Comparison of ENCODE assay signal across 14 cellular contexts in genomic region chr1:147292012-147292411, GRCh38. TPM values are rescaled to one million over a fixed set of nuclear protein-coding genes. Genes with fewer than 3 reads are reported as not detected.
DNase-seq lines count a peak whose midpoint lies in the region; FAIRE-seq and TF ChIP-seq lines count a peak whose summit lies in the region.
"Had no signal": no experiment of that assay in that cellular context is flagged by ENCODE, and none has a peak within 500 bp of the region (broad histone marks: within the 10 kb centered on the region; RNA-seq: fewer than 3 reads in every experiment).

No MANE protein-coding gene starts in this region.

- H3K4me2 ChIP-seq in astrocyte (ENCODE audit: low read length): peak overlapping the region; percentile 68
- H3K4me2 ChIP-seq in keratinocyte (ENCODE audit: control insufficient read depth, extremely low read depth, insufficient read depth, low read depth, low read length): no peak overlapping the region

- no peaks in the 10 kb centered on the region for H3K9me1 ChIP-seq in keratinocyte (ENCODE audit: control insufficient read depth, extremely low read depth, insufficient read depth, low read length)

- H3K9me3 Mint-ChIP-seq in astrocyte (ENCODE audit: unreplicated experiment): peaks cover 1% of the 10 kb centered on the region
- H3K9me3 Mint-ChIP-seq: activated naive CD4-positive, alpha-beta T cell treated with anti-CD3 and anti-CD28 coated beads, Interleukin-2, amount 10 ng/mL, durations not matched to agents 7 days and 5 days had no signal

- H3K4me1 Mint-ChIP-seq in astrocyte (ENCODE audit: low read depth, unreplicated experiment): peaks cover 19% of the 10 kb centered on the region

- H3K9ac ChIP-seq in astrocyte (ENCODE audit: low read length) (peak overlapping the region; percentile 85), keratinocyte (ENCODE audit: control insufficient read depth, extremely low read depth, insufficient read depth, low read length) (no peak overlapping the region)

- H2AFZ ChIP-seq in astrocyte (ENCODE audit: low read depth, low read length): no peak overlapping the region
- H2AFZ ChIP-seq in keratinocyte (ENCODE audit: control insufficient read depth, low read length): no peak overlapping the region

- H3K9me3 ChIP-seq in AG04450 (ENCODE audit: control insufficient read depth, insufficient read depth, low read length) (0 out of 2 replicates have a peak, but pooled peaks cover 3% of the 10 kb centered on the region), astrocyte (ENCODE audit: insufficient read depth, low read depth, low read length) (no peaks in the 10 kb centered on the region), keratinocyte (ENCODE audit: control insufficient read depth, low read depth, low read length) (no peaks in the 10 kb centered on the region)
- H3K9me3 ChIP-seq: left ventricle myocardium inferior had no signal

- no peak for TF ChIP-seq CTCF in AG04450 (IDR thresholded peaks at IDR 0.05; ENCODE audit: low read depth, low read length)
- TF ChIP-seq CTCF in astrocyte (IDR thresholded peaks at IDR 0.05; ENCODE audit: insufficient read depth, low read depth, low read length): no peak
- no peak for TF ChIP-seq CTCF in keratinocyte (optimal IDR thresholded peaks at IDR 0.05 in 1 of 3, IDR thresholded peaks at IDR 0.05 in 1 of 3, conservative IDR thresholded peaks at IDR 0.05 in 1 of 3; ENCODE audit: extremely low read depth in 1 of 3, insufficient read depth in 2 of 3, low read length in 3 of 3)

- DNase-seq in AG04450 (ENCODE audit: low read depth, low spot score) (peak; percentile 61), H54 (ENCODE audit: insufficient read length, low spot score) (peak; percentile 10), astrocyte (ENCODE audit: low read depth) (peak; percentile 88), keratinocyte (ENCODE audit: low read depth, low spot score) (no peak), substantia nigra (lab: John Stamatoyannopoulos, UW) (no peak), GF-D8 (lab: John Stamatoyannopoulos, UW) (no peak), NCI-H187 (lab: John Stamatoyannopoulos, UW) (no peak), NCI-H2029 treated with DMSO at 0.1 percent for 48 hours (lab: John Stamatoyannopoulos, UW) (no peak)
- DNase-seq: activated naive CD4-positive, alpha-beta T cell treated with anti-CD3 and anti-CD28 coated beads, Interleukin-2, amount 10 ng/mL, durations not matched to agents 7 days and 5 days; left ventricle myocardium inferior; NCI-H2029 had no signal

- H3K4me1 ChIP-seq in astrocyte (ENCODE audit: insufficient read depth, low read length): peaks cover 25% of the 10 kb centered on the region
- peaks cover 3% of the 10 kb centered on the region for H3K4me1 ChIP-seq in keratinocyte (ENCODE audit: control insufficient read depth, extremely low read depth, insufficient read depth, low read length)
- H3K4me1 ChIP-seq: left ventricle myocardium inferior had no signal

- H4K20me1 ChIP-seq in astrocyte (ENCODE audit: insufficient read depth, low read length) (no peaks in the 10 kb centered on the region), keratinocyte (ENCODE audit: control insufficient read depth, extremely low read depth, insufficient read depth, low read length) (no peaks in the 10 kb centered on the region)

- H3K4me3 ChIP-seq in AG04450 (ENCODE audit: low read depth, low read length): no peak overlapping the region
- H3K4me3 ChIP-seq in astrocyte (ENCODE audit: insufficient read depth, low read depth, low read length): peak overlapping the region; percentile 28
- H3K4me3 ChIP-seq in keratinocyte (ENCODE audit: control insufficient read depth in 2 of 3, extremely low read depth in 1 of 3, insufficient read depth in 2 of 3, low read depth in 1 of 3, low read length in 3 of 3): no peak overlapping the region
- H3K4me3 ChIP-seq: left ventricle myocardium inferior had no signal

- POLR2A ChIA-PET in AG04450 (lab: Yijun Ruan, JAX): interaction anchor here (1.5 kb wide), 1 partner anchor 49 kb away, joined by 5 read pairs; no protein-coding TSS in a partner anchor

- dilution Hi-C loops in keratinocyte (cut with MboI; ENCODE audit: extremely low pct_ligation_motif_present, low sequenced_read_pairs): no loop called here

- no peak for TF ChIP-seq POLR2A in H54 (IDR thresholded peaks at IDR 0.05; ENCODE audit: low read depth, low read length)

- peaks cover 67% of the 10 kb centered on the region for H3K36me3 Mint-ChIP-seq in astrocyte (ENCODE audit: low read depth, unreplicated experiment)

- peak overlapping the region; percentile 5 for H3K4me3 Mint-ChIP-seq in astrocyte (ENCODE audit: unreplicated experiment)
- H3K4me3 Mint-ChIP-seq: activated naive CD4-positive, alpha-beta T cell treated with anti-CD3 and anti-CD28 coated beads, Interleukin-2, amount 10 ng/mL, durations not matched to agents 7 days and 5 days had no signal

- H3K27me3 ChIP-seq in AG04450 (ENCODE audit: control insufficient read depth, insufficient read depth, low read length) (no peaks in the 10 kb centered on the region), astrocyte (ENCODE audit: insufficient read depth, low read length) (no peaks in the 10 kb centered on the region), keratinocyte (ENCODE audit: control insufficient read depth, extremely low read depth, insufficient read depth, low read length) (no peaks in the 10 kb centered on the region)

- CTCF ChIA-PET in AG04450 (lab: Charles Lee): interaction anchor here (0.5 to 5.0 kb wide), 2 partner anchors 19 to 211 kb away, joined by 3 to 22 read pairs; no protein-coding TSS in a partner anchor

- H3K27me3 Mint-ChIP-seq in astrocyte (ENCODE audit: low read depth, unreplicated experiment): no peaks in the 10 kb centered on the region
- H3K27me3 Mint-ChIP-seq: activated naive CD4-positive, alpha-beta T cell treated with anti-CD3 and anti-CD28 coated beads, Interleukin-2, amount 10 ng/mL, durations not matched to agents 7 days and 5 days had no signal

- H3K79me2 ChIP-seq in astrocyte (ENCODE audit: insufficient read depth, low read length) (no peaks in the 10 kb centered on the region), keratinocyte (ENCODE audit: control insufficient read depth, insufficient read depth, low read length) (no peaks in the 10 kb centered on the region)

- peaks cover 40% of the 10 kb centered on the region for H3K36me3 ChIP-seq in astrocyte (ENCODE audit: insufficient read depth, low read length)
- peaks cover 15 to 39% of the 10 kb centered on the region in 2 experiments for H3K36me3 ChIP-seq in keratinocyte (ENCODE audit: control insufficient read depth in 2 of 2, extremely low read depth in 1 of 2, insufficient read depth in 2 of 2, low read length in 2 of 2)

- no peak for FAIRE-seq in H54 (lab: Jason Lieb, UNC)
- FAIRE-seq in astrocyte (lab: Jason Lieb, UNC): peak; percentile 76
- FAIRE-seq in keratinocyte (lab: Jason Lieb, UNC): no peak
- FAIRE-seq: D721Med, urothelium cell line had no signal

- H3K27ac Mint-ChIP-seq in astrocyte (ENCODE audit: unreplicated experiment): peak overlapping the region; percentile 98

- peak overlapping the region; percentile 100 for H3K27ac ChIP-seq in AG04450 (ENCODE audit: low read depth, low read length)
- peak overlapping the region; percentile 99 for H3K27ac ChIP-seq in astrocyte (ENCODE audit: low read depth, low read length)
- H3K27ac ChIP-seq in keratinocyte (ENCODE audit: control insufficient read depth, insufficient read depth, low read length): peak overlapping the region; percentile 73
- no peak overlapping the region for H3K27ac ChIP-seq in substantia nigra (ENCODE audit: low read depth, low read length, poor library complexity, severe bottlenecking)
- H3K27ac ChIP-seq: left ventricle myocardium inferior, VCaP had no signal

RNA-seq across cellular contexts. Expression of gene CHD1L, which starts 49.5 kb away (rescaled TPM):
- polyA plus RNA-seq in AG04450 (2011; rRNA removed): 33.8 and 40.1 TPM in 2 replicates
- 18.6 and 28.8 TPM in 2 replicates for polyA minus RNA-seq in AG04450 (2011; rRNA and poly(A)+ RNA removed)
- total RNA-seq in astrocyte: 39.8 and 44.2 TPM in 2 replicates
- polyA plus RNA-seq in keratinocyte: 33.5 to 49.2 TPM (median 38.3 TPM) in 3 replicates
- 33.1 TPM for polyA plus RNA-seq in keratinocyte (2011; ENCODE audit: low read depth)
- polyA plus RNA-seq in keratinocyte (2011; cell fraction: cytosol; rRNA removed): 28.0 and 40.0 TPM in 2 replicates
- 46.4 and 59.4 TPM in 2 replicates for polyA plus RNA-seq in keratinocyte (2011; cell fraction: nucleus; rRNA removed)
- polyA plus RNA-seq in keratinocyte (2012; ENCODE audit: low replicate concordance): 13.9 and 32.0 TPM in 2 replicates
- 7.9 to 33.0 TPM (median 22.9 TPM) in 3 replicates for polyA minus RNA-seq in keratinocyte
- 17.1 TPM for polyA minus RNA-seq in keratinocyte (2011; cell fraction: cytosol; rRNA and poly(A)+ RNA removed)
- 16.4 and 30.9 TPM in 2 replicates for polyA minus RNA-seq in keratinocyte (2011; cell fraction: nucleus; rRNA and poly(A)+ RNA removed)

Comparison
In these comparisons a context has a peak if more than half of its experiments do, and no peak if none do; other contexts are left out.
1. DNase-seq: peak in AG04450 (single experiment), H54 (single experiment) and astrocyte (single experiment); none in keratinocyte (single experiment), substantia nigra (0 of 49), GF-D8 (single experiment), NCI-H187 (0 of 2) and NCI-H2029 treated with DMSO at 0.1 percent for 48 hours (single experiment).